ENCODE assay signal across 12 cellular contexts in genomic region chr13:46146898-46147297, GRCh38. TPM values are rescaled to one million over a fixed set of nuclear protein-coding genes. Genes with fewer than 3 reads are reported as not detected.
DNase-seq lines count a peak whose midpoint lies in the region; ATAC-seq and TF ChIP-seq lines count a peak whose summit lies in the region.
"Had no signal": no experiment of that assay in that cellular context is flagged by ENCODE, and none has a peak within 500 bp of the region (broad histone marks: within the 10 kb centered on the region; RNA-seq: fewer than 3 reads in every experiment).

No MANE protein-coding gene starts in this region.

- intact Hi-C loops in heart right ventricle (cut with DNase I), result no loop called here

- H3K27me3 Mint-ChIP-seq in activated naive CD8-positive, alpha-beta T cell treated with anti-CD3 and anti-CD28 coated beads for 36 hours, result no peaks in the 10 kb centered on the region

- no peak overlapping the region for H3K4me3 Mint-ChIP-seq in activated naive CD8-positive, alpha-beta T cell treated with anti-CD3 and anti-CD28 coated beads for 36 hours

- no peaks in the 10 kb centered on the region for H3K9me2 ChIP-seq in GM23248 (ENCODE audit: insufficient read depth)

- in situ Hi-C loops in GM23248 (cut with MboI), result no loop called here

- no peak for ATAC-seq in heart right ventricle

- no peak overlapping the region for H3K9ac ChIP-seq in GM23248

- H3K27ac ChIP-seq in GM23248 (no peak overlapping the region), heart right ventricle (no peak overlapping the region), right atrium auricular region (no peak overlapping the region)

- H3K4me3 ChIP-seq in GM23248 (no peak overlapping the region), heart right ventricle (no peak overlapping the region), right atrium auricular region (no peak overlapping the region)

- H3K4me1 ChIP-seq in GM23248 (ENCODE audit: insufficient read depth), result no peaks in the 10 kb centered on the region
- no peaks in the 10 kb centered on the region for H3K4me1 ChIP-seq in heart right ventricle
- H3K4me1 ChIP-seq in right atrium auricular region, result no peaks in the 10 kb centered on the region

- WGBS in GM23248 (ENCODE audit: low coverage in 1 of 2, low lambda C conversion rate in 2 of 2, missing lambda C conversion rate in 2 of 2), 2 experiments, result 22 to 29% methylated on average over 3 of the region's 3 CpGs
- WGBS in heart right ventricle, 2 donors, result 27 to 29% methylated on average over 3 of the region's 3 CpGs

- H3K27ac Mint-ChIP-seq in activated naive CD8-positive, alpha-beta T cell treated with anti-CD3 and anti-CD28 coated beads for 36 hours, result peak overlapping the region; percentile 54

- H3K9me3 ChIP-seq in GM23248 (ENCODE audit: low read depth), result no peaks in the 10 kb centered on the region
- no peaks in the 10 kb centered on the region for H3K9me3 ChIP-seq in heart right ventricle
- H3K9me3 ChIP-seq in right atrium auricular region, result no peaks in the 10 kb centered on the region

- H3K27me3 ChIP-seq in GM23248 (replicated peaks; ENCODE audit: insufficient read depth) (peaks cover 65% of the 10 kb centered on the region), heart right ventricle (peaks cover 0 to 13% (median 0%) of the 10 kb centered on the region in 7 donors), right atrium auricular region (no peaks in the 10 kb centered on the region)

- peaks cover 39% of the 10 kb centered on the region for H3K4me1 Mint-ChIP-seq in activated naive CD8-positive, alpha-beta T cell treated with anti-CD3 and anti-CD28 coated beads for 36 hours

- H3F3A ChIP-seq in GM23248 (ENCODE audit: insufficient read depth), result no peaks in the 10 kb centered on the region

- TF ChIP-seq CTCF in AG09319 (IDR thresholded peaks at IDR 0.05; ENCODE audit: low read depth, low read length) (peak; percentile 40), heart right ventricle (IDR thresholded peaks at IDR 0.05) (peak in 4 of 9 donors; percentile 18 to 23 (median 22)), right atrium auricular region (IDR thresholded peaks at IDR 0.05) (no peak)

- no peaks in the 10 kb centered on the region for H3K79me2 ChIP-seq in GM23248 (ENCODE audit: insufficient read depth)

- no peak overlapping the region for H2AFZ ChIP-seq in GM23248

- DNase-seq in AG09319 (ENCODE audit: extremely low read depth, low read depth), result no peak
- DNase-seq in GM23248, result peak; percentile 47
- DNase-seq in activated naive CD8-positive, alpha-beta T cell treated with anti-CD3 and anti-CD28 coated beads for 36 hours, result no peak
- DNase-seq in kidney tubule cell (ENCODE audit: low spot score), result peak; percentile 9
- DNase-seq in NCI-H446 (lab: John Stamatoyannopoulos, UW), result no peak
- no peak for DNase-seq in activated gamma-delta T cell (lab: John Stamatoyannopoulos, UW)
- no peak for DNase-seq in heart right ventricle
- no peak for DNase-seq in right atrium auricular region (ENCODE audit: low spot score)
- DNase-seq: activated gamma-delta T cell treated with Interleukin-2 at 50 U/mL for 16 hours, GOT3, IMR-90, retina had no signal

- H4K20me1 ChIP-seq in GM23248 (ENCODE audit: insufficient read depth), result no peaks in the 10 kb centered on the region

- H3K4me2 ChIP-seq in GM23248 (ENCODE audit: unreplicated experiment), result no peak overlapping the region

- peaks cover 66% of the 10 kb centered on the region for H3K36me3 Mint-ChIP-seq in activated naive CD8-positive, alpha-beta T cell treated with anti-CD3 and anti-CD28 coated beads for 36 hours

- H3K9me3 Mint-ChIP-seq in activated naive CD8-positive, alpha-beta T cell treated with anti-CD3 and anti-CD28 coated beads for 36 hours, result no peaks in the 10 kb centered on the region

- no peaks in the 10 kb centered on the region for H3K36me3 ChIP-seq in GM23248 (ENCODE audit: low read depth)
- peaks cover 0 to 96% (median 0%) of the 10 kb centered on the region in 9 donors for H3K36me3 ChIP-seq in heart right ventricle
- H3K36me3 ChIP-seq in right atrium auricular region, result no peaks in the 10 kb centered on the region

RNA-seq across cellular contexts. Expression of gene LCP1, which starts 35.1 kb away (rescaled TPM):
- not detected in 2 replicates for total RNA-seq in GM23248 (2014; rRNA removed; shearing (Covaris generic))
- polyA plus RNA-seq in GM23248 (2016; fragmentation: Nextera tagmentation; extraction: Ambion mirVana), result 0.64 and 1.3 TPM in 2 replicates
- 100 to 1,000 TPM; 886 to 901 TPM for total RNA-seq in activated naive CD8-positive, alpha-beta T cell treated with anti-CD3 and anti-CD28 coated beads for 36 hours
- 100 to 1,000 TPM in 1 of 10 donors, 10 to 100 TPM in 4, 1 to 10 TPM in 5; 5.5 to 127 (median 10.8) TPM for total RNA-seq in heart right ventricle
- 1 to 10 TPM; 3.2 to 6.7 TPM for polyA plus RNA-seq in heart right ventricle
- total RNA-seq in right atrium auricular region, result 10 to 100 TPM in 1 of 2 donors, 1 to 10 TPM in 1; 8.6 to 31.7 TPM
- total RNA-seq: IMR-90 had no signal
- polyA plus RNA-seq: IMR-90 had no signal

RNA-seq across cellular contexts. Expression of gene CPB2, which starts 42.1 kb away (rescaled TPM):
- not detected in 2 replicates for total RNA-seq in GM23248 (2014; rRNA removed; shearing (Covaris generic))
- polyA plus RNA-seq in GM23248 (2016; fragmentation: Nextera tagmentation; extraction: Ambion mirVana) (0.11 TPM in 1 of 2 replicates, not detected in the other), heart right ventricle (not detected)
- total RNA-seq in activated naive CD8-positive, alpha-beta T cell treated with anti-CD3 and anti-CD28 coated beads for 36 hours, result not detected
- total RNA-seq in heart right ventricle (not detected), right atrium auricular region (not detected)
- total RNA-seq: IMR-90 had no signal
- polyA plus RNA-seq: IMR-90 had no signal

Comparison
In these comparisons a context has a peak if more than half of its experiments do, and no peak if none do; other contexts are left out.
1. DNase-seq: peak in GM23248 (single experiment) and kidney tubule cell (single experiment); none in AG09319 (single experiment), activated naive CD8-positive, alpha-beta T cell treated with anti-CD3 and anti-CD28 coated beads for 36 hours (single experiment), NCI-H446 (0 of 2), activated gamma-delta T cell (single experiment), heart right ventricle (0 of 2) and right atrium auricular region (single experiment).
2. RNA of gene LCP1, which starts 35.1 kb away (total RNA-seq): 886 to 901 TPM in activated naive CD8-positive, alpha-beta T cell treated with anti-CD3 and anti-CD28 coated beads for 36 hours; 8.6 to 31.7 TPM in right atrium auricular region, 5.5 to 127 TPM in heart right ventricle and not detected in GM23248; every median in the first group is over 4 times any median in the second.